ENCODE assay signal across 11 cellular contexts in the genomic region with DNA sequence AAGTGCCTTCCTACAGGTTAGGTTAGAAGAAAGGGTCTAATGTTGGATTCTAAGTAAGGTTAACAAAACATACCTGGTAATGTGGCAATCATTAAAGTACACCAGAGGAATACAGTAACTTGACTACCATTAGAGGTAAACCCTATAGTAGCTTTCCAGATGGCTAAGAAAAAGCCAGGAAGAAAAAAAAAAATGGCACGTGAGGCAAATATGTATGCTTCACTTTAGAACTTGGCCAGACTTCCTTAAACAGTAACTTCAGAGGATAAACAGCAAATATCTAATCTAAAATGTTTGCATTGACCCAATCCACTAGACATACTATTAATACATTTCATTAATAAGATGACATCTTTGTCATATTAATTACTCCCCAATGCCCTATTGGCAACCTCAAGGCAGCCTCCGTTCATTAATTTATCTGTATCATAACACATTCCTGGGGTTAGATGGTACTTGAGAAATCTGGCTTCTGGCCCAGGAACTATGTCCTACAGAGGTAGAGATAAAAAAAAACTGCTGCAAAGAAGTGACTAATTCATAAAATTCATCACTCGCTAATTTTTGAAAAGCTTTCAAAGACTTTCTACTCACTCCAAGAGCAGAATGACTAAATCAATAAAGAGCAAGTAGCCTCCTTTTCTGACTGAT. TPM values are rescaled to one million over a fixed set of nuclear protein-coding genes. Genes with fewer than 3 reads are reported as not detected.
A peak's percentile ranks its signal among the peaks of the same experiment; 100 is the strongest.
DNase-seq lines count a peak whose midpoint lies in the region; FAIRE-seq and TF ChIP-seq lines count a peak whose summit lies in the region.
"Had no signal": no experiment of that assay in that cellular context is flagged by ENCODE, and none has a peak within 500 bp of the region (broad histone marks: within the 10 kb centered on the region; RNA-seq: fewer than 3 reads in every experiment).

No MANE protein-coding gene starts in this region.

- no peak for TF ChIP-seq CTCF in thyroid gland (IDR thresholded peaks at IDR 0.05)

- no peaks in the 10 kb centered on the region for H3K36me3 ChIP-seq in thyroid gland

- H3K27ac ChIP-seq in thyroid gland = peak overlapping the region; percentile 26 to 82 (median 57)
- H3K27ac ChIP-seq: BLaER1 had no signal

- H3K9me3 Mint-ChIP-seq in activated naive CD4-positive, alpha-beta T cell treated with anti-CD3 and anti-CD28 coated beads, Interleukin-2, amount 50 U/mL, for 24 hours = no peaks in the 10 kb centered on the region
- H3K9me3 Mint-ChIP-seq: activated T-helper 2 cell treated with anti-CD3 and anti-CD28 coated beads, Interferon-gamma antibody, Interleukin-2, Interleukin-4, amounts not matched to agents 10 μg/mL and 5 μg/mL and 100 μg/mL, durations not matched to agents 14 hours and 24 hours and 36 hours had no signal

- peaks cover 63% of the 10 kb centered on the region for H3K4me1 Mint-ChIP-seq in activated naive CD4-positive, alpha-beta T cell treated with anti-CD3 and anti-CD28 coated beads, Interleukin-2, amount 50 U/mL, for 24 hours

- H3K27me3 ChIP-seq in thyroid gland = no peaks in the 10 kb centered on the region
- H3K27me3 ChIP-seq: BLaER1 had no signal

- intact Hi-C loops in thyroid gland (cut with DNase I) = loop anchor here (10.0 kb wide), 1 partner anchor 152 kb away; no protein-coding TSS in a partner anchor

- no peak for TF ChIP-seq POLR2A in thyroid gland (IDR thresholded peaks at IDR 0.05)

- H3K4me3 Mint-ChIP-seq in activated naive CD4-positive, alpha-beta T cell treated with anti-CD3 and anti-CD28 coated beads, Interleukin-2, amount 50 U/mL, for 24 hours = no peak overlapping the region

- H3K27ac Mint-ChIP-seq in activated naive CD4-positive, alpha-beta T cell treated with anti-CD3 and anti-CD28 coated beads, Interleukin-2, amount 50 U/mL, for 24 hours = peak overlapping the region; percentile 57
- H3K27ac Mint-ChIP-seq: activated T-helper 2 cell treated with anti-CD3 and anti-CD28 coated beads, Interferon-gamma antibody, Interleukin-2, Interleukin-4, amounts not matched to agents 10 μg/mL and 5 μg/mL and 100 μg/mL, durations not matched to agents 14 hours and 24 hours and 36 hours had no signal

- no peaks in the 10 kb centered on the region for H3K27me3 Mint-ChIP-seq in activated naive CD4-positive, alpha-beta T cell treated with anti-CD3 and anti-CD28 coated beads, Interleukin-2, amount 50 U/mL, for 24 hours

- H3K4me3 ChIP-seq in thyroid gland (replicated peaks in 1 of 3) = no peak overlapping the region
- H3K4me3 ChIP-seq: BLaER1 had no signal

- WGBS in thyroid gland, 2 donors = 19 to 25% methylated on average over 3 of the region's 3 CpGs

- peak; percentile 69 for FAIRE-seq in RCC 7860 (lab: Jason Lieb, UNC)

- peaks cover 58 to 64% of the 10 kb centered on the region in 2 donors for H3K4me1 ChIP-seq in thyroid gland

- no peaks in the 10 kb centered on the region for H3K9me3 ChIP-seq in thyroid gland
- H3K9me3 ChIP-seq: BLaER1 had no signal

- peaks cover 8% of the 10 kb centered on the region for H3K36me3 Mint-ChIP-seq in activated naive CD4-positive, alpha-beta T cell treated with anti-CD3 and anti-CD28 coated beads, Interleukin-2, amount 50 U/mL, for 24 hours

- no peak for DNase-seq in activated naive CD4-positive, alpha-beta T cell treated with anti-CD3 and anti-CD28 coated beads, Interleukin-2, amount 50 U/mL, for 16 hours
- DNase-seq in RCC 7860 (ENCODE audit: low spot score) (no peak), fibroblast of peridontal ligament (ENCODE audit: extremely low read depth) (peak; percentile 35), thyroid gland (peak; percentile 17 to 23), GM19240 (ENCODE audit: insufficient read length, low spot score) (no peak), T-helper 1 cell (no peak)
- DNase-seq in stimulated activated CD4-positive, alpha-beta T cell treated with anti-CD3 and anti-CD28 coated beads, Interleukin-4, amount 100 ng/mL, for 4 hours = no peak
- DNase-seq: T1000 had no signal

RNA-seq across cellular contexts. Expression of gene DCAF8, which starts 5.8 kb away (rescaled TPM):
- total RNA-seq in thyroid gland = 100 to 1,000 TPM; 221 to 239 (median 228) TPM

RNA-seq across cellular contexts. Expression of gene PEX19, which starts 28.4 kb away (rescaled TPM):
- 100 to 1,000 TPM in 2 of 4 donors, 10 to 100 TPM in 2; 65.2 to 120 (median 85.3) TPM for total RNA-seq in thyroid gland

RNA-seq across cellular contexts. Expression of gene PEA15, which starts 51.3 kb away (rescaled TPM):
- 10 to 100 TPM; 47.9 to 68.5 (median 50.2) TPM for total RNA-seq in thyroid gland

Comparison
In these comparisons a context has a peak if more than half of its experiments do, and no peak if none do; other contexts are left out.
1. DNase-seq: peak in fibroblast of peridontal ligament (single experiment) and thyroid gland (2 of 2); none in activated naive CD4-positive, alpha-beta T cell treated with anti-CD3 and anti-CD28 coated beads, Interleukin-2, amount 50 U/mL, for 16 hours (single experiment), RCC 7860 (single experiment), GM19240 (single experiment), stimulated activated CD4-positive, alpha-beta T cell treated with anti-CD3 and anti-CD28 coated beads, Interleukin-4, amount 100 ng/mL, for 4 hours (0 of 2) and T-helper 1 cell (0 of 5).